In the genomic region with DNA sequence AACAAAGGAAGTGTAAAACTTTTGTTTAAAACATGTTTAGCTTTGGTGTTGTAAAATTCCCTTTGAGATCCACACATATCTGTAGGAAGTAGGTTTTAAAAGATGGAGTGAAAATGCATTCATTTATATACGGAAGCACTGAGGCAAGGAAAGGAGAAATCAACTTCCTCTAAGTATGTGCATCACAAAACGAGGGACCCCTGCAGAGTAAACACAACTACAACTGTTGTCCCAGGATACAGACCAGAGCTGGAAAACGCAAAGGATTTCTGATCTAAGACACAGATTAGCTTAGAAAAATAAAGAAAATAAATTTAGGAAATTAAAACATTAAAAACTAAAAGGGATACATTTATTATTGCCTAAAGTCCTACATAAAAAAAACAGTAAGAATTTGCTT, we compare ENCODE assay signal across 17 cellular contexts.
DNase-seq lines count a peak whose midpoint lies in the region; ATAC-seq and TF ChIP-seq lines count a peak whose summit lies in the region.
"Had no signal": no experiment of that assay in that cellular context is flagged by ENCODE, and none has a peak within 500 bp of the region (broad histone marks: within the 10 kb centered on the region; RNA-seq: fewer than 3 reads in every experiment).

No MANE protein-coding gene starts in this region.

- peak overlapping the region; percentile 48 for H3K4me2 ChIP-seq in BLaER1
- H3K4me2 ChIP-seq: A549 had no signal

- peak overlapping the region; percentile 22 for H3K27ac Mint-ChIP-seq in chondrocyte (ENCODE audit: unreplicated experiment)
- H3K27ac Mint-ChIP-seq: CD8-positive, alpha-beta T cell had no signal

- H3K4me3 ChIP-seq in BLaER1 (no peak overlapping the region), HUES6 (ENCODE audit: low read depth, low read length) (no peak overlapping the region), iPS-18a (ENCODE audit: low read length) (no peak overlapping the region)
- H3K4me3 ChIP-seq: A549, HAP-1 had no signal

- peaks cover 22% of the 10 kb centered on the region for H3K36me3 Mint-ChIP-seq in chondrocyte (ENCODE audit: low read depth)

- H3K27me3 Mint-ChIP-seq in chondrocyte (ENCODE audit: low read depth): no peaks in the 10 kb centered on the region

- H3K4me1 ChIP-seq in BLaER1 (peaks cover 20% of the 10 kb centered on the region), HUES6 (ENCODE audit: control insufficient read depth, insufficient read depth, low read length) (peaks cover 5% of the 10 kb centered on the region), iPS-18a (ENCODE audit: control insufficient read depth, low read depth, low read length) (peaks cover 12% of the 10 kb centered on the region)
- H3K4me1 ChIP-seq: A549, HAP-1 had no signal

- H3K9ac ChIP-seq in BLaER1 (no peak overlapping the region), HUES6 (ENCODE audit: low read length) (no peak overlapping the region), iPS-18a (ENCODE audit: low read length) (no peak overlapping the region)

- no peak overlapping the region for H3K4me3 Mint-ChIP-seq in chondrocyte (ENCODE audit: unreplicated experiment)
- H3K4me3 Mint-ChIP-seq: CD8-positive, alpha-beta T cell had no signal

- no peaks in the 10 kb centered on the region for H3K9me3 Mint-ChIP-seq in chondrocyte (ENCODE audit: low read depth)
- H3K9me3 Mint-ChIP-seq: CD8-positive, alpha-beta T cell had no signal

- ATAC-seq in GM19397 (IDR thresholded peaks at IDR 0.05; ENCODE audit: unreplicated experiment): no peak
- ATAC-seq: A549; CD8-positive, alpha-beta T cell had no signal

- H4K20me1 ChIP-seq in BLaER1: peaks cover 30% of the 10 kb centered on the region

- H3K27ac ChIP-seq in BLaER1 (no peak overlapping the region), HUES6 (ENCODE audit: low read depth, low read length) (0 out of 2 replicates have a peak overlapping the region, but pooled peaks have one; percentile 31), iPS-18a (ENCODE audit: low read length) (peak overlapping the region; percentile 57)
- H3K27ac ChIP-seq: 22Rv1, A549 had no signal

- no peak for DNase-seq in chondrocyte (ENCODE audit: low spot score)
- no peak for DNase-seq in NCI-H146 treated with DMSO at 0.1 percent for 48 hours (lab: John Stamatoyannopoulos, UW; ENCODE audit: unreplicated experiment)
- no peak for DNase-seq in cerebellar nuclear complex (lab: John Stamatoyannopoulos, UW)
- DNase-seq in NCI-H1105 (lab: John Stamatoyannopoulos, UW): no peak
- DNase-seq: AML-193; Calu3; CD8-positive, alpha-beta T cell; DMS79 treated with DMSO at 0.1 percent for 48 hours; GF-D8; IMR-90 had no signal

- no peaks in the 10 kb centered on the region for H3K9me3 ChIP-seq in BLaER1
- no peaks in the 10 kb centered on the region for H3K9me3 ChIP-seq in HUES6 (ENCODE audit: control insufficient read depth, insufficient read depth, low read depth, low read length)
- H3K9me3 ChIP-seq in iPS-18a (ENCODE audit: control insufficient read depth, low read depth, low read length): no peaks in the 10 kb centered on the region
- H3K9me3 ChIP-seq: A549, HAP-1 had no signal

- H3K36me3 ChIP-seq in BLaER1: peaks cover 89% of the 10 kb centered on the region
- peaks cover 41% of the 10 kb centered on the region for H3K36me3 ChIP-seq in HUES6 (ENCODE audit: control insufficient read depth, insufficient read depth, low read length)
- peaks cover 16% of the 10 kb centered on the region for H3K36me3 ChIP-seq in iPS-18a (ENCODE audit: control insufficient read depth, low read depth, low read length)

- no peak for TF ChIP-seq CTCF in chondrocyte (IDR thresholded peaks at IDR 0.05)

- peaks cover 24% of the 10 kb centered on the region for H3K4me1 Mint-ChIP-seq in chondrocyte (ENCODE audit: low read depth)

- H3K27me3 ChIP-seq in BLaER1 (no peaks in the 10 kb centered on the region), HUES6 (ENCODE audit: control insufficient read depth, insufficient read depth, low read length) (no peaks in the 10 kb centered on the region), iPS-18a (ENCODE audit: control insufficient read depth, insufficient read depth, low read length) (no peaks in the 10 kb centered on the region)
